ENCODE assay signal across 1 cellular context in the genomic region with DNA sequence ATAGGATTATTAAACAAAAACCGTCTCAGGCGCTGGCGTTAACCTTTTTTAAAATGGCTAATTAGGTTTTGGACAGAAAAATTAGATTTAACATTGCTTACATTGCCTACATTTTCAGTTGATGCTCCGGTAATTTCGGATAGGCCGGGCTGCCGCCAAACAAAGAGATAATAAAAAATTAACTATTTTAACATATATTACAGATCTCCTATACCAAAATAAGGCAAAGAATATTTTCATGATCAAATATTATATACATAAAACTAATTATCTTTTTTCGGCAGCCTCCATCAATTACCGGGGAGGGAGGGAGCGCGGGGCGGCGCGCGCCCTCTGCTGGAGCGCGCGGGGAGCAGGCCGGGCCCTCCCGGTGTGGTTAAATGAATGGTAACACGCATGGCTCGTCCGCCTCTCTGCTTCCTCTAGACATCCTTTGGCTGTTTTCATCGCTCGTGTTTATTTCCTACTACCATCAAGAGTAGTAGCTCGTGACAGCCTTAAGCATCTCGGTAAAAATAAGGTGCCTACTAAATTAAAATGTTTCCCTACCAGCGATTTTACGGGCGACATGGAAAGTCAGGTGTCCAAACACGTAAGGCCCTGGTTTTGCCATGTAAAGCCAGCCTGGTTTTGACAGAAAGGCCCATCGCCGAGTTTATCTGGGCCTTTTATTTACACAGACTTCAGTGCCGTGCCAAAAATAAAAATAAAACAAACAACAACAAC.
TF ChIP-seq lines count a peak whose summit lies in the region.

No MANE protein-coding gene starts in this region.

TF ChIP-seq in liver, 16 proteins besides CTCF, POLR2A, EP300 and RAD21 (continued from another document):
- TF ChIP-seq, protein P1, sequence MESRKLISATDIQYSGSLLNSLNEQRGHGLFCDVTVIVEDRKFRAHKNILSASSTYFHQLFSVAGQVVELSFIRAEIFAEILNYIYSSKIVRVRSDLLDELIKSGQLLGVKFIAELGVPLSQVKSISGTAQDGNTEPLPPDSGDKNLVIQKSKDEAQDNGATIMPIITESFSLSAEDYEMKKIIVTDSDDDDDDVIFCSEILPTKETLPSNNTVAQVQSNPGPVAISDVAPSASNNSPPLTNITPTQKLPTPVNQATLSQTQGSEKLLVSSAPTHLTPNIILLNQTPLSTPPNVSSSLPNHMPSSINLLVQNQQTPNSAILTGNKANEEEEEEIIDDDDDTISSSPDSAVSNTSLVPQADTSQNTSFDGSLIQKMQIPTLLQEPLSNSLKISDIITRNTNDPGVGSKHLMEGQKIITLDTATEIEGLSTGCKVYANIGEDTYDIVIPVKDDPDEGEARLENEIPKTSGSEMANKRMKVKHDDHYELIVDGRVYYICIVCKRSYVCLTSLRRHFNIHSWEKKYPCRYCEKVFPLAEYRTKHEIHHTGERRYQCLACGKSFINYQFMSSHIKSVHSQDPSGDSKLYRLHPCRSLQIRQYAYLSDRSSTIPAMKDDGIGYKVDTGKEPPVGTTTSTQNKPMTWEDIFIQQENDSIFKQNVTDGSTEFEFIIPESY (IDR thresholded peaks at IDR 0.05): no peak
- TF ChIP-seq JUND (IDR thresholded peaks at IDR 0.05) (no peak), YY1 (IDR thresholded peaks at IDR 0.05) (no peak), GABPA (IDR thresholded peaks at IDR 0.05 in 1 of 2, conservative IDR thresholded peaks at IDR 0.05 in 1 of 2) (no peak), NR2F2 (IDR thresholded peaks at IDR 0.05) (no peak), SP1 (IDR thresholded peaks at IDR 0.05) (no peak), RXRA (IDR thresholded peaks at IDR 0.05) (no peak), FOXA1 (IDR thresholded peaks at IDR 0.05) (no peak), TAF1 (conservative IDR thresholded peaks at IDR 0.05) (no peak)
- TF ChIP-seq, protein P2, sequence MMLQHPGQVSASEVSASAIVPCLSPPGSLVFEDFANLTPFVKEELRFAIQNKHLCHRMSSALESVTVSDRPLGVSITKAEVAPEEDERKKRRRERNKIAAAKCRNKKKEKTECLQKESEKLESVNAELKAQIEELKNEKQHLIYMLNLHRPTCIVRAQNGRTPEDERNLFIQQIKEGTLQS (IDR thresholded peaks at IDR 0.05): no peak
- TF ChIP-seq, protein P3, sequence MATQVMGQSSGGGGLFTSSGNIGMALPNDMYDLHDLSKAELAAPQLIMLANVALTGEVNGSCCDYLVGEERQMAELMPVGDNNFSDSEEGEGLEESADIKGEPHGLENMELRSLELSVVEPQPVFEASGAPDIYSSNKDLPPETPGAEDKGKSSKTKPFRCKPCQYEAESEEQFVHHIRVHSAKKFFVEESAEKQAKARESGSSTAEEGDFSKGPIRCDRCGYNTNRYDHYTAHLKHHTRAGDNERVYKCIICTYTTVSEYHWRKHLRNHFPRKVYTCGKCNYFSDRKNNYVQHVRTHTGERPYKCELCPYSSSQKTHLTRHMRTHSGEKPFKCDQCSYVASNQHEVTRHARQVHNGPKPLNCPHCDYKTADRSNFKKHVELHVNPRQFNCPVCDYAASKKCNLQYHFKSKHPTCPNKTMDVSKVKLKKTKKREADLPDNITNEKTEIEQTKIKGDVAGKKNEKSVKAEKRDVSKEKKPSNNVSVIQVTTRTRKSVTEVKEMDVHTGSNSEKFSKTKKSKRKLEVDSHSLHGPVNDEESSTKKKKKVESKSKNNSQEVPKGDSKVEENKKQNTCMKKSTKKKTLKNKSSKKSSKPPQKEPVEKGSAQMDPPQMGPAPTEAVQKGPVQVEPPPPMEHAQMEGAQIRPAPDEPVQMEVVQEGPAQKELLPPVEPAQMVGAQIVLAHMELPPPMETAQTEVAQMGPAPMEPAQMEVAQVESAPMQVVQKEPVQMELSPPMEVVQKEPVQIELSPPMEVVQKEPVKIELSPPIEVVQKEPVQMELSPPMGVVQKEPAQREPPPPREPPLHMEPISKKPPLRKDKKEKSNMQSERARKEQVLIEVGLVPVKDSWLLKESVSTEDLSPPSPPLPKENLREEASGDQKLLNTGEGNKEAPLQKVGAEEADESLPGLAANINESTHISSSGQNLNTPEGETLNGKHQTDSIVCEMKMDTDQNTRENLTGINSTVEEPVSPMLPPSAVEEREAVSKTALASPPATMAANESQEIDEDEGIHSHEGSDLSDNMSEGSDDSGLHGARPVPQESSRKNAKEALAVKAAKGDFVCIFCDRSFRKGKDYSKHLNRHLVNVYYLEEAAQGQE (IDR thresholded peaks at IDR 0.05): no peak
